Comparison of ENCODE assay signal across 20 cellular contexts in the genomic region with DNA sequence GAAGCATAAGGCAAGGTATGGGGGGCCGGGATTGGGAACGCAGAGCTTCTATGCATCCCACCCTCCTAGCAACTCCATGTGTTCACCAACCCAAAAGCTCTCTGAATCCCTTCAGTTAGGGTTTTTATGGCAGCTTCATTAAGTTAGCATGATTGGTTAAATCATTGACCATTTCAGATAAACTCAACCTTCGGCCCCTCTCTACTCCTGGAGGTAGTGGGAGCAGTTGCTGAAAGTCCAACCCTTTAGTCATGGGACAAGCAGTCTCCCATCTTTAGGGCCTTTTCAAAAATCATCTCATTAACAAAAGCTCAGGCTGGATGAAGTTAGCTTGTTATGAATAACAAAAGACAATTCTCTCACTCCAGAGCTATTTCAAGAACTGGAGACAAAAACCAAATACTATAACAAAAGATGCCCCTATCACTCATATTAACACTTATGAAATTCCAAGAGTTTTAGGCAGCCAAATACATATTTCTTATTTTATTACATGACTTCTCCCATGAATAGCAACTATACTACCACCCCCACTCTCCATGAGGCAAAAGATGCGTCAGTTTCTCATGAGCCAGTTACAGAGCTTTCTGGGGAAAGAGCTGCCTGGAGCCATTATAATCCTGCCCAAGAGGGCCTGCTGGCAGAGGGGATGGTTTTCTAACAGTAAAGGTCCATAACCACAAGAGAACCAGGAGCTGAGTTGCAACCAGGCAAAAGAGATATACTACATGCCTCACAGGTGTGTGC. TPM values are rescaled to one million over a fixed set of nuclear protein-coding genes. Genes with fewer than 3 reads are reported as not detected.
DNase-seq lines count a peak whose midpoint lies in the region; ATAC-seq, FAIRE-seq and TF ChIP-seq lines count a peak whose summit lies in the region.
"Had no signal": no experiment of that assay in that cellular context is flagged by ENCODE, and none has a peak within 500 bp of the region (broad histone marks: within the 10 kb centered on the region; RNA-seq: fewer than 3 reads in every experiment).

No MANE protein-coding gene starts in this region.

- H3K27ac Mint-ChIP-seq in GM23338 (peak overlapping the region; percentile 81), astrocyte (ENCODE audit: unreplicated experiment) (no peak overlapping the region), progenitor cell of endocrine pancreas (peak overlapping the region; percentile 49)
- H3K27ac Mint-ChIP-seq in naive thymus-derived CD8-positive, alpha-beta T cell: no peak overlapping the region
- H3K27ac Mint-ChIP-seq: CD14-positive monocyte had no signal

- H3K9me3 Mint-ChIP-seq in GM23338: no peaks in the 10 kb centered on the region
- H3K9me3 Mint-ChIP-seq in astrocyte (ENCODE audit: unreplicated experiment): no peaks in the 10 kb centered on the region
- no peaks in the 10 kb centered on the region for H3K9me3 Mint-ChIP-seq in progenitor cell of endocrine pancreas (ENCODE audit: low read depth)
- H3K9me3 Mint-ChIP-seq in naive thymus-derived CD8-positive, alpha-beta T cell: no peaks in the 10 kb centered on the region

- H4K20me1 ChIP-seq in GM23338 (replicated peaks; ENCODE audit: insufficient read depth) (no peaks in the 10 kb centered on the region), astrocyte (ENCODE audit: insufficient read depth, low read length) (no peaks in the 10 kb centered on the region)

- ATAC-seq in GM23338: peak; percentile 74
- no peak for ATAC-seq in naive thymus-derived CD8-positive, alpha-beta T cell
- ATAC-seq: K562, Panc1 had no signal

- peaks cover 7% of the 10 kb centered on the region for H3K27me3 Mint-ChIP-seq in GM23338 (ENCODE audit: insufficient read depth, low read depth, poor library complexity)
- H3K27me3 Mint-ChIP-seq in astrocyte (ENCODE audit: low read depth, unreplicated experiment): no peaks in the 10 kb centered on the region
- no peaks in the 10 kb centered on the region for H3K27me3 Mint-ChIP-seq in progenitor cell of endocrine pancreas
- H3K27me3 Mint-ChIP-seq in naive thymus-derived CD8-positive, alpha-beta T cell: peaks cover 3 to 19% (median 5%) of the 10 kb centered on the region in 5 donors

- H3K36me3 ChIP-seq in GM23338 (ENCODE audit: insufficient read depth) (no peaks in the 10 kb centered on the region), astrocyte (ENCODE audit: insufficient read depth, low read length) (no peaks in the 10 kb centered on the region)

- H3K4me2 ChIP-seq in GM23338: peak overlapping the region; percentile 24
- no peak overlapping the region for H3K4me2 ChIP-seq in astrocyte (ENCODE audit: low read length)

- H3K4me3 ChIP-seq in GM23338: no peak overlapping the region
- H3K4me3 ChIP-seq in astrocyte (ENCODE audit: insufficient read depth, low read depth, low read length): no peak overlapping the region
- H3K4me3 ChIP-seq: K562 had no signal

- H3K79me2 ChIP-seq in GM23338 (replicated peaks; ENCODE audit: insufficient read depth) (no peaks in the 10 kb centered on the region), astrocyte (ENCODE audit: insufficient read depth, low read length) (no peaks in the 10 kb centered on the region)

- H3F3A ChIP-seq in GM23338 (replicated peaks; ENCODE audit: low read depth): no peaks in the 10 kb centered on the region

- DNase-seq in GM23338 (ENCODE audit: low spot score) (no peak), astrocyte (ENCODE audit: low read depth) (no peak), progenitor cell of endocrine pancreas (ENCODE audit: low spot score, unreplicated experiment) (no peak), SIG-M5 (lab: John Stamatoyannopoulos, UW) (no peak), kidney glomerular epithelial cell (lab: John Stamatoyannopoulos, UW) (no peak), COLO668 (lab: John Stamatoyannopoulos, UW; ENCODE audit: unreplicated experiment) (no peak)
- DNase-seq in naive thymus-derived CD8-positive, alpha-beta T cell: no peak
- DNase-seq: AML-193, COR-L47, GF-D8, NCI-H1417 treated with DMSO at 0.1 percent for 48 hours, NCI-H2029, NCI-H2171, NCI-H446 treated with DMSO at 0.1 percent for 48 hours had no signal

- no peaks in the 10 kb centered on the region for H3K27me3 ChIP-seq in GM23338 (ENCODE audit: insufficient read depth)
- no peaks in the 10 kb centered on the region for H3K27me3 ChIP-seq in astrocyte (ENCODE audit: insufficient read depth, low read length)
- no peaks in the 10 kb centered on the region for H3K27me3 ChIP-seq in layer of hippocampus (ENCODE audit: control insufficient read depth, insufficient read depth, low read length)

- H3K4me1 ChIP-seq in GM23338 (ENCODE audit: insufficient read depth) (peaks cover 19% of the 10 kb centered on the region), astrocyte (ENCODE audit: insufficient read depth, low read length) (no peaks in the 10 kb centered on the region)

- H3K4me3 Mint-ChIP-seq in GM23338 (no peak overlapping the region), astrocyte (ENCODE audit: unreplicated experiment) (no peak overlapping the region), progenitor cell of endocrine pancreas (ENCODE audit: low read depth) (no peak overlapping the region)
- no peak overlapping the region for H3K4me3 Mint-ChIP-seq in naive thymus-derived CD8-positive, alpha-beta T cell
- H3K4me3 Mint-ChIP-seq: CD14-positive monocyte had no signal

- H2AFZ ChIP-seq in GM23338: no peak overlapping the region
- H2AFZ ChIP-seq in astrocyte (ENCODE audit: low read depth, low read length): no peak overlapping the region

- H3K27ac ChIP-seq in GM23338 (ENCODE audit: low read depth): no peak overlapping the region; the same call in 1 of the 2 replicates
- no peak overlapping the region for H3K27ac ChIP-seq in astrocyte (ENCODE audit: low read depth, low read length)
- H3K27ac ChIP-seq in layer of hippocampus (ENCODE audit: low read depth, low read length): peak overlapping the region; percentile 3

- H3K4me1 Mint-ChIP-seq in GM23338: peaks cover 25% of the 10 kb centered on the region
- no peaks in the 10 kb centered on the region for H3K4me1 Mint-ChIP-seq in astrocyte (ENCODE audit: low read depth, unreplicated experiment)
- peaks cover 22% of the 10 kb centered on the region for H3K4me1 Mint-ChIP-seq in progenitor cell of endocrine pancreas (ENCODE audit: low read depth)
- no peaks in the 10 kb centered on the region for H3K4me1 Mint-ChIP-seq in naive thymus-derived CD8-positive, alpha-beta T cell
- H3K4me1 Mint-ChIP-seq: CD14-positive monocyte had no signal

- H3K9me2 ChIP-seq in GM23338 (ENCODE audit: insufficient read depth): no peaks in the 10 kb centered on the region

- no peak for TF ChIP-seq CTCF in GM23338 (conservative IDR thresholded peaks at IDR 0.05; ENCODE audit: low read depth in 2 of 2)
- TF ChIP-seq CTCF in astrocyte (IDR thresholded peaks at IDR 0.05; ENCODE audit: insufficient read depth, low read depth, low read length): no peak
- TF ChIP-seq CTCF in progenitor cell of endocrine pancreas (IDR thresholded peaks at IDR 0.05; ENCODE audit: unreplicated experiment): no peak

- FAIRE-seq in astrocyte (lab: Jason Lieb, UNC): peak; percentile 26
- FAIRE-seq: GM12892, H54, K562 had no signal

- H3K9ac ChIP-seq in astrocyte (ENCODE audit: low read length): no peak overlapping the region

- no peaks in the 10 kb centered on the region for H3K9me3 ChIP-seq in astrocyte (ENCODE audit: insufficient read depth, low read depth, low read length)

- POLR2A ChIA-PET in naive thymus-derived CD8-positive, alpha-beta T cell (lab: Charles Lee): interaction anchor here (0.6 kb wide), 1 partner anchor 71 kb away, joined by 4 read pairs; no protein-coding TSS in a partner anchor

- H3K36me3 Mint-ChIP-seq in GM23338 (ENCODE audit: low read depth) (no peaks in the 10 kb centered on the region), astrocyte (ENCODE audit: low read depth, unreplicated experiment) (no peaks in the 10 kb centered on the region), progenitor cell of endocrine pancreas (ENCODE audit: insufficient read depth) (peaks cover 3% of the 10 kb centered on the region)
- H3K36me3 Mint-ChIP-seq in naive thymus-derived CD8-positive, alpha-beta T cell: no peaks in the 10 kb centered on the region
- H3K36me3 Mint-ChIP-seq: CD14-positive monocyte had no signal

TF ChIP-seq in GM23338, 12 proteins besides CTCF, POLR2A, EP300 and RAD21 (continues in another document):
- TF ChIP-seq EZH2phosphoT487 (IDR thresholded peaks at IDR 0.05; ENCODE audit: unreplicated experiment) (no peak), EZH2 (IDR thresholded peaks at IDR 0.05; ENCODE audit: low read depth, unreplicated experiment) (no peak), ZNF114 (CRISPR knock-in tag; IDR thresholded peaks at IDR 0.05) (no peak), NANOG (IDR thresholded peaks at IDR 0.05; ENCODE audit: borderline replicate concordance) (no peak)
- TF ChIP-seq, protein P1, sequence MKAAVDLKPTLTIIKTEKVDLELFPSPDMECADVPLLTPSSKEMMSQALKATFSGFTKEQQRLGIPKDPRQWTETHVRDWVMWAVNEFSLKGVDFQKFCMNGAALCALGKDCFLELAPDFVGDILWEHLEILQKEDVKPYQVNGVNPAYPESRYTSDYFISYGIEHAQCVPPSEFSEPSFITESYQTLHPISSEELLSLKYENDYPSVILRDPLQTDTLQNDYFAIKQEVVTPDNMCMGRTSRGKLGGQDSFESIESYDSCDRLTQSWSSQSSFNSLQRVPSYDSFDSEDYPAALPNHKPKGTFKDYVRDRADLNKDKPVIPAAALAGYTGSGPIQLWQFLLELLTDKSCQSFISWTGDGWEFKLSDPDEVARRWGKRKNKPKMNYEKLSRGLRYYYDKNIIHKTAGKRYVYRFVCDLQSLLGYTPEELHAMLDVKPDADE (IDR thresholded peaks at IDR 0.05): no peak

RNA-seq across cellular contexts. Expression of gene SLC16A12, which starts 44.6 kb away (rescaled TPM):
- total RNA-seq in GM23338 (2014; rRNA removed; shearing (Covaris generic)): 1.3 and 2.0 TPM in 2 replicates
- 0.84 and 0.89 TPM in 2 replicates for polyA plus RNA-seq in GM23338 (2016; fragmentation: Nextera tagmentation; extraction: Ambion mirVana)
- total RNA-seq in astrocyte (0.31 and 0.59 TPM in 2 replicates), progenitor cell of endocrine pancreas (16.1 and 20.6 TPM in 2 replicates)
- total RNA-seq in naive thymus-derived CD8-positive, alpha-beta T cell: not detected
- polyA plus RNA-seq in naive thymus-derived CD8-positive, alpha-beta T cell: not detected
- total RNA-seq: K562 had no signal
- polyA plus RNA-seq: K562 had no signal

Comparison
In these comparisons a context has a peak if more than half of its experiments do, and no peak if none do; other contexts are left out.
1. H3K27ac Mint-ChIP-seq: peak in GM23338 (single experiment) and progenitor cell of endocrine pancreas (single experiment); none in astrocyte (single experiment) and naive thymus-derived CD8-positive, alpha-beta T cell (0 of 10).